In genomic region chr15:43133429-43134156, GRCh38 we compare ENCODE assay signal across 1 cellular context.
TF ChIP-seq lines count a peak whose summit lies in the region.

Gene TMEM62 (plus strand): TSS chr15:43133586. CDS start chr15:43133803, 217 bp downstream.

TF ChIP-seq in HepG2, 621 proteins besides CTCF, POLR2A, EP300 and RAD21 (continued from another document and continues in another):
- TF ChIP-seq ZNF749 (CRISPR knock-in tag; IDR thresholded peaks at IDR 0.05; ENCODE audit: borderline replicate concordance) (no peak), ZNF770 (CRISPR knock-in tag; IDR thresholded peaks at IDR 0.05) (no peak), ZMYM4 (CRISPR knock-in tag; IDR thresholded peaks at IDR 0.05) (peak; percentile 49; the same call in 1 of the 2 replicates), ZNF558 (CRISPR knock-in tag; IDR thresholded peaks at IDR 0.05; ENCODE audit: borderline replicate concordance) (0 out of 2 replicates have a peak, but pooled peaks have one; percentile 41), ZNF230 (CRISPR knock-in tag; IDR thresholded peaks at IDR 0.05) (no peak), ZNF343 (CRISPR knock-in tag; IDR thresholded peaks at IDR 0.05) (no peak), ZNF747 (CRISPR knock-in tag; IDR thresholded peaks at IDR 0.05; ENCODE audit: borderline replicate concordance) (no peak; the same call in 1 of the 2 replicates), ZNF121 (CRISPR knock-in tag; IDR thresholded peaks at IDR 0.05) (no peak), PHB2 (IDR thresholded peaks at IDR 0.05; ENCODE audit: partially characterized antibody) (no peak), ZNF577 (CRISPR knock-in tag; IDR thresholded peaks at IDR 0.05; ENCODE audit: borderline replicate concordance, low read depth) (no peak), GRHL1 (CRISPR knock-in tag; conservative IDR thresholded peaks at IDR 0.05) (no peak), SP5 (CRISPR knock-in tag; IDR thresholded peaks at IDR 0.05; ENCODE audit: borderline replicate concordance, low read depth) (no peak), CEBPG (CRISPR knock-in tag; IDR thresholded peaks at IDR 0.05) (no peak), KLF11 (CRISPR knock-in tag; IDR thresholded peaks at IDR 0.05) (no peak), SOX13 (IDR thresholded peaks at IDR 0.05) (no peak), SOX13 (CRISPR knock-in tag; conservative IDR thresholded peaks at IDR 0.05 in 1 of 2, IDR thresholded peaks at IDR 0.05 in 1 of 2) (0 out of 4 replicates have a peak, but pooled peaks of 1 of the 2 experiments have one; percentile 39), ZFP36 (IDR thresholded peaks at IDR 0.05; ENCODE audit: borderline replicate concordance, low read depth, low read length, partially characterized antibody) (no peak), AGO1 (IDR thresholded peaks at IDR 0.05; ENCODE audit: low read depth, low read length, poor library complexity, severe bottlenecking) (no peak), ZNF557 (CRISPR knock-in tag; IDR thresholded peaks at IDR 0.05) (no peak), ZZZ3 (CRISPR knock-in tag; IDR thresholded peaks at IDR 0.05; ENCODE audit: borderline replicate concordance) (no peak), GLMP (CRISPR knock-in tag; IDR thresholded peaks at IDR 0.05; ENCODE audit: borderline replicate concordance) (no peak), ZNF549 (CRISPR knock-in tag; IDR thresholded peaks at IDR 0.05) (no peak), MIXL1 (CRISPR knock-in tag; IDR thresholded peaks at IDR 0.05) (no peak; the same call in 1 of the 2 replicates), NR1H2 (CRISPR knock-in tag; IDR thresholded peaks at IDR 0.05; ENCODE audit: borderline replicate concordance, low read depth) (0 out of 2 replicates have a peak, but pooled peaks have one; percentile 19), THAP9 (CRISPR knock-in tag; IDR thresholded peaks at IDR 0.05; ENCODE audit: borderline replicate concordance) (no peak), ZNF30 (CRISPR knock-in tag; IDR thresholded peaks at IDR 0.05) (no peak), NFKB2 (CRISPR knock-in tag; IDR thresholded peaks at IDR 0.05; ENCODE audit: borderline replicate concordance) (peak; percentile 73; the same call in 1 of the 2 replicates), SRY (CRISPR knock-in tag; IDR thresholded peaks at IDR 0.05) (peak; percentile 48; the same call in 1 of the 2 replicates), POLR2G (IDR thresholded peaks at IDR 0.05; ENCODE audit: low read depth, low read length) (peak; percentile 87), SCMH1 (CRISPR knock-in tag; IDR thresholded peaks at IDR 0.05; ENCODE audit: borderline replicate concordance) (no peak), ZNF362 (CRISPR knock-in tag; IDR thresholded peaks at IDR 0.05; ENCODE audit: borderline replicate concordance) (no peak), SOX5 (CRISPR knock-in tag; IDR thresholded peaks at IDR 0.05; ENCODE audit: borderline replicate concordance) (no peak), ZNF550 (CRISPR knock-in tag; IDR thresholded peaks at IDR 0.05; ENCODE audit: borderline replicate concordance) (no peak), NR3C1 (CRISPR knock-in tag; IDR thresholded peaks at IDR 0.05) (no peak), KLF9 (CRISPR knock-in tag; IDR thresholded peaks at IDR 0.05; ENCODE audit: low read depth) (0 out of 2 replicates have a peak, but pooled peaks have one; percentile 38), ATF5 (CRISPR knock-in tag; IDR thresholded peaks at IDR 0.05; ENCODE audit: low read depth) (no peak), BRCA1 (CRISPR knock-in tag; IDR thresholded peaks at IDR 0.05) (no peak), FOSL2 (CRISPR knock-in tag; IDR thresholded peaks at IDR 0.05) (0 out of 2 replicates have a peak, but pooled peaks have one; percentile 11), MNT (IDR thresholded peaks at IDR 0.05) (no peak), PAWR (CRISPR knock-in tag; IDR thresholded peaks at IDR 0.05; ENCODE audit: borderline replicate concordance) (no peak)
- TF ChIP-seq, protein P1, sequence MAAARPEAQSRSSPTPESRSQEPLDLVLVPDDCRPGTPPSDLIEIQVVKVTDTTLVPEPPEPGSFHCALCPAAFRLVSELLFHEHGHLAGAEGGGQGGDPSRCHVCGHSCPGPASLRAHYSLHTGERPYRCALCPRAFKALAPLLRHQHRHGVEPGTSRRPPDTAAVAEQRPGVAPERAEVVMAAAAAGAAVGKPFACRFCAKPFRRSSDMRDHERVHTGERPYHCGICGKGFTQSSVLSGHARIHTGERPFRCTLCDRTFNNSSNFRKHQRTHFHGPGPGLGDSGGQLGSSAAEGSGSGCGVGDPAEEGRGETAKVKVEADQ (CRISPR knock-in tag; IDR thresholded peaks at IDR 0.05; ENCODE audit: borderline replicate concordance) = 0 out of 2 replicates have a peak, but pooled peaks have one; percentile 65
- TF ChIP-seq, protein P2, sequence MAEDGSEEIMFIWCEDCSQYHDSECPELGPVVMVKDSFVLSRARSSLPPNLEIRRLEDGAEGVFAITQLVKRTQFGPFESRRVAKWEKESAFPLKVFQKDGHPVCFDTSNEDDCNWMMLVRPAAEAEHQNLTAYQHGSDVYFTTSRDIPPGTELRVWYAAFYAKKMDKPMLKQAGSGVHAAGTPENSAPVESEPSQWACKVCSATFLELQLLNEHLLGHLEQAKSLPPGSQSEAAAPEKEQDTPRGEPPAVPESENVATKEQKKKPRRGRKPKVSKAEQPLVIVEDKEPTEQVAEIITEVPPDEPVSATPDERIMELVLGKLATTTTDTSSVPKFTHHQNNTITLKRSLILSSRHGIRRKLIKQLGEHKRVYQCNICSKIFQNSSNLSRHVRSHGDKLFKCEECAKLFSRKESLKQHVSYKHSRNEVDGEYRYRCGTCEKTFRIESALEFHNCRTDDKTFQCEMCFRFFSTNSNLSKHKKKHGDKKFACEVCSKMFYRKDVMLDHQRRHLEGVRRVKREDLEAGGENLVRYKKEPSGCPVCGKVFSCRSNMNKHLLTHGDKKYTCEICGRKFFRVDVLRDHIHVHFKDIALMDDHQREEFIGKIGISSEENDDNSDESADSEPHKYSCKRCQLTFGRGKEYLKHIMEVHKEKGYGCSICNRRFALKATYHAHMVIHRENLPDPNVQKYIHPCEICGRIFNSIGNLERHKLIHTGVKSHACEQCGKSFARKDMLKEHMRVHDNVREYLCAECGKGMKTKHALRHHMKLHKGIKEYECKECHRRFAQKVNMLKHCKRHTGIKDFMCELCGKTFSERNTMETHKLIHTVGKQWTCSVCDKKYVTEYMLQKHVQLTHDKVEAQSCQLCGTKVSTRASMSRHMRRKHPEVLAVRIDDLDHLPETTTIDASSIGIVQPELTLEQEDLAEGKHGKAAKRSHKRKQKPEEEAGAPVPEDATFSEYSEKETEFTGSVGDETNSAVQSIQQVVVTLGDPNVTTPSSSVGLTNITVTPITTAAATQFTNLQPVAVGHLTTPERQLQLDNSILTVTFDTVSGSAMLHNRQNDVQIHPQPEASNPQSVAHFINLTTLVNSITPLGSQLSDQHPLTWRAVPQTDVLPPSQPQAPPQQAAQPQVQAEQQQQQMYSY (CRISPR knock-in tag; IDR thresholded peaks at IDR 0.05) = peak; percentile 33; the same call in 1 of the 2 replicates
- TF ChIP-seq, protein P3, sequence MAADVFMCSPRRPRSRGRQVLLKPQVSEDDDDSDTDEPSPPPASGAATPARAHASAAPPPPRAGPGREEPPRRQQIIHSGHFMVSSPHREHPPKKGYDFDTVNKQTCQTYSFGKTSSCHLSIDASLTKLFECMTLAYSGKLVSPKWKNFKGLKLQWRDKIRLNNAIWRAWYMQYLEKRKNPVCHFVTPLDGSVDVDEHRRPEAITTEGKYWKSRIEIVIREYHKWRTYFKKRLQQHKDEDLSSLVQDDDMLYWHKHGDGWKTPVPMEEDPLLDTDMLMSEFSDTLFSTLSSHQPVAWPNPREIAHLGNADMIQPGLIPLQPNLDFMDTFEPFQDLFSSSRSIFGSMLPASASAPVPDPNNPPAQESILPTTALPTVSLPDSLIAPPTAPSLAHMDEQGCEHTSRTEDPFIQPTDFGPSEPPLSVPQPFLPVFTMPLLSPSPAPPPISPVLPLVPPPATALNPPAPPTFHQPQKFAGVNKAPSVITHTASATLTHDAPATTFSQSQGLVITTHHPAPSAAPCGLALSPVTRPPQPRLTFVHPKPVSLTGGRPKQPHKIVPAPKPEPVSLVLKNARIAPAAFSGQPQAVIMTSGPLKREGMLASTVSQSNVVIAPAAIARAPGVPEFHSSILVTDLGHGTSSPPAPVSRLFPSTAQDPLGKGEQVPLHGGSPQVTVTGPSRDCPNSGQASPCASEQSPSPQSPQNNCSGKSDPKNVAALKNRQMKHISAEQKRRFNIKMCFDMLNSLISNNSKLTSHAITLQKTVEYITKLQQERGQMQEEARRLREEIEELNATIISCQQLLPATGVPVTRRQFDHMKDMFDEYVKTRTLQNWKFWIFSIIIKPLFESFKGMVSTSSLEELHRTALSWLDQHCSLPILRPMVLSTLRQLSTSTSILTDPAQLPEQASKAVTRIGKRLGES (CRISPR knock-in tag; IDR thresholded peaks at IDR 0.05; ENCODE audit: borderline replicate concordance) = no peak
